7 cellular contexts compared by ENCODE assay signal in genomic region chr20:4973330-4974097, GRCh38. TPM values are rescaled to one million over a fixed set of nuclear protein-coding genes. Genes with fewer than 3 reads are reported as not detected.
DNase-seq lines count a peak whose midpoint lies in the region; ATAC-seq, FAIRE-seq and TF ChIP-seq lines count a peak whose summit lies in the region.

No MANE protein-coding gene starts in this region.

- H3K4me2 ChIP-seq in OCI-LY7 (ENCODE audit: low read length) (peak overlapping the region; percentile 76), astrocyte (ENCODE audit: low read length) (peak overlapping the region; percentile 74)

- H3K79me2 ChIP-seq in OCI-LY7 (ENCODE audit: insufficient read depth, low read depth, low read length) (peaks cover 24% of the 10 kb centered on the region; the same call in 1 of the 2 replicates), astrocyte (ENCODE audit: insufficient read depth, low read length) (peaks cover 10% of the 10 kb centered on the region)

- H2AFZ ChIP-seq in OCI-LY7 (ENCODE audit: low read length) (peak overlapping the region; percentile 32; the same call in 1 of the 2 replicates), astrocyte (ENCODE audit: low read depth, low read length) (no peak overlapping the region)

- peak overlapping the region; percentile 9 for H3K27ac ChIP-seq in OCI-LY7 (ENCODE audit: low read depth, low read length, poor library complexity, severe bottlenecking)
- H3K27ac ChIP-seq in astrocyte (ENCODE audit: low read depth, low read length): peak overlapping the region; percentile 66

- no peaks in the 10 kb centered on the region for H3K36me3 Mint-ChIP-seq in astrocyte (ENCODE audit: low read depth, unreplicated experiment)

- H3K4me1 Mint-ChIP-seq in astrocyte (ENCODE audit: low read depth, unreplicated experiment): peaks cover 13% of the 10 kb centered on the region

- no peaks in the 10 kb centered on the region for H3K9me2 ChIP-seq in OCI-LY7 (ENCODE audit: insufficient read depth, low read length)

- no peak for FAIRE-seq in astrocyte (lab: Jason Lieb, UNC)

- POLR2A ChIA-PET in OCI-LY7 (lab: Charles Lee): interaction anchor here (0.5 to 1.7 kb wide), 9 partner anchors 10 to 520 kb away, joined by 3 to 6 read pairs (median 4); no protein-coding TSS in a partner anchor

- CTCF ChIA-PET in OCI-LY7 (lab: Charles Lee; ENCODE audit: unreplicated experiment): no interaction called here

- TF ChIP-seq CTCF in OCI-LY7 (conservative IDR thresholded peaks at IDR 0.05; ENCODE audit: low read length) (no peak), astrocyte (IDR thresholded peaks at IDR 0.05; ENCODE audit: insufficient read depth, low read depth, low read length) (no peak)

- H3K27me3 ChIP-seq in astrocyte (ENCODE audit: insufficient read depth, low read length): no peaks in the 10 kb centered on the region

- H3K27me3 Mint-ChIP-seq in astrocyte (ENCODE audit: low read depth, unreplicated experiment): no peaks in the 10 kb centered on the region

- no peak overlapping the region for H3K4me3 Mint-ChIP-seq in astrocyte (ENCODE audit: unreplicated experiment)

- intact Hi-C loops in OCI-LY7 (cut with micrococcal nuclease; ENCODE audit: unreplicated experiment): no loop called here

- peaks cover 22% of the 10 kb centered on the region for H3K36me3 ChIP-seq in OCI-LY7 (ENCODE audit: insufficient read depth, low read length)
- peaks cover 2% of the 10 kb centered on the region for H3K36me3 ChIP-seq in astrocyte (ENCODE audit: insufficient read depth, low read length)

- DNase-seq in OCI-LY7 (ENCODE audit: low spot score): peak; percentile 39
- DNase-seq in astrocyte (ENCODE audit: low read depth): peak; percentile 85
- DNase-seq in left lobe of liver (ENCODE audit: low spot score): peak; percentile 91
- DNase-seq in stimulated activated CD8-positive, alpha-beta memory T cell treated with anti-CD3 and anti-CD28 coated beads, Interleukin-7, amount 100 ng/mL, for 4 hours (ENCODE audit: low read depth in 2 of 2): peak; percentile 9 to 14
- DNase-seq in mesenteric fat pad (ENCODE audit: low spot score): no peak

- H3K9me3 Mint-ChIP-seq in astrocyte (ENCODE audit: unreplicated experiment): no peaks in the 10 kb centered on the region

- H3K4me1 ChIP-seq in OCI-LY7 (ENCODE audit: insufficient read depth, low read length, poor library complexity, severe bottlenecking) (peaks cover 42% of the 10 kb centered on the region), astrocyte (ENCODE audit: insufficient read depth, low read length) (peaks cover 14% of the 10 kb centered on the region)

- ATAC-seq in GM18861 (IDR thresholded peaks at IDR 0.05; ENCODE audit: unreplicated experiment) (peak; percentile 78), HG02884 (IDR thresholded peaks at IDR 0.05; ENCODE audit: unreplicated experiment) (peak; percentile 85), left lobe of liver (peak; percentile 85)

- H3K27ac Mint-ChIP-seq in astrocyte (ENCODE audit: unreplicated experiment): peak overlapping the region; percentile 23

- H4K20me1 ChIP-seq in OCI-LY7 (ENCODE audit: insufficient read depth, low read length) (no peaks in the 10 kb centered on the region), astrocyte (ENCODE audit: insufficient read depth, low read length) (peaks cover 4% of the 10 kb centered on the region)

- H3K9me3 ChIP-seq in OCI-LY7 (ENCODE audit: low read length) (no peaks in the 10 kb centered on the region), astrocyte (ENCODE audit: insufficient read depth, low read depth, low read length) (no peaks in the 10 kb centered on the region)

- no TSS peak for BruUV-seq in OCI-LY7 (replicated peaks; lab: Mats Ljungman, UMichigan)

- peak overlapping the region; percentile 37 for H3K4me3 ChIP-seq in OCI-LY7 (ENCODE audit: low read depth, low read length, poor library complexity, severe bottlenecking)
- peak overlapping the region; percentile 27 for H3K4me3 ChIP-seq in astrocyte (ENCODE audit: insufficient read depth, low read depth, low read length)

- peak overlapping the region; percentile 50 for H3K9ac ChIP-seq in astrocyte (ENCODE audit: low read length)

RNA-seq across cellular contexts. Expression of gene SLC23A2, which starts 27.8 kb away (rescaled TPM):
- total RNA-seq in OCI-LY7 (2014; rRNA removed; shearing (Covaris generic)): 12.7 and 14.3 TPM in 2 replicates
- total RNA-seq in OCI-LY7 (2022): 24.2 and 25.7 TPM in 2 replicates
- 19.2 and 20.8 TPM in 2 replicates for total RNA-seq in astrocyte
- 27.4 TPM for total RNA-seq in left lobe of liver
- total RNA-seq in mesenteric fat pad: 22.2 TPM
